21 cellular contexts compared by ENCODE assay signal in the genomic region with DNA sequence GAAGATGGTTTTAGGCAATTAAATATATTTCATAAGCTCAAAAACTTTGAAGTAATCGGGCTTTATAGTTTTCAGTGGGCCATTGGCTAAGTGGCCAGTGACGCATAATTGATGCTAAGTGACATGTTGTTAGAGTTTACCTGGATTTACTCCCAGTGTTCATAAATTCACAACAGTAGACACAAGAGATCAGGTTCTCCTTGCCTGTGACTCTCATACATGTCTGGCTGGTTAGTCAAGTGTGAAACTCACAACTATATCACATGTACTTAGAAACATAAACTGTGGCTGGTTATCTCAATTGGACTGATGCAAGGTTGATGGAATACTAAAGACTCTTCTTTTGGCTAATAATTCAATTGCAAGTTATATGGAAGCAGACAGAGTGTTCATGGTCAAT. TPM values are rescaled to one million over a fixed set of nuclear protein-coding genes. Genes with fewer than 3 reads are reported as not detected.
A peak's percentile ranks its signal among the peaks of the same experiment; 100 is the strongest.
DNase-seq lines count a peak whose midpoint lies in the region; ATAC-seq, FAIRE-seq and TF ChIP-seq lines count a peak whose summit lies in the region.
"Had no signal": no experiment of that assay in that cellular context is flagged by ENCODE, and none has a peak within 500 bp of the region (broad histone marks: within the 10 kb centered on the region; RNA-seq: fewer than 3 reads in every experiment).

No MANE protein-coding gene starts in this region.

- in situ Hi-C loops in G401 (cut with HindIII; ENCODE audit: low sequenced_read_pairs) (no loop called here), K562 (cut with MboI) (no loop called here)

- FAIRE-seq in K562 (lab: Jason Lieb, UNC) = no peak
- FAIRE-seq: A549, D721Med, GM19239 had no signal

- no peak for ATAC-seq in K562
- no peak for ATAC-seq in HG03565 (IDR thresholded peaks at IDR 0.05; ENCODE audit: unreplicated experiment)
- ATAC-seq: A549; CD8-positive, alpha-beta T cell had no signal

- no peaks in the 10 kb centered on the region for H3K9me3 ChIP-seq in K562 (replicated peaks; ENCODE audit: control insufficient read depth, insufficient read depth, low read depth, low read length)
- H3K9me3 ChIP-seq: A549, BE2C had no signal

- peak; percentile 14 for DNase-seq in G401 (ENCODE audit: low spot score)
- peak; percentile 19 for DNase-seq in NCI-H2029 (lab: John Stamatoyannopoulos, UW)
- no peak for DNase-seq in K562 (ENCODE audit: extremely low read depth in 1 of 4, low spot score in 3 of 4)
- DNase-seq in left kidney (ENCODE audit: low read depth, low spot score) = peak; percentile 73
- no peak for DNase-seq in stimulated activated CD4-positive, alpha-beta T cell treated with anti-CD3 and anti-CD28 coated beads, Interleukin-1b, Interleukin-23, amount 100 ng/mL, for 48 hours
- DNase-seq in posterior vena cava (ENCODE audit: low spot score) = no peak
- DNase-seq in iPS-NIHi11 (ENCODE audit: low spot score) = no peak
- DNase-seq: BE2C; CD8-positive, alpha-beta T cell; COR-L47; DND-41; GF-D8; GOT3; H9 had no signal

- TF ChIP-seq EP300 in K562 (IDR thresholded peaks at IDR 0.05; ENCODE audit: low read length) = no peak

- no peak for TF ChIP-seq RAD21 in K562 (CRISPR knock-in tag; conservative IDR thresholded peaks at IDR 0.05 in 1 of 2, IDR thresholded peaks at IDR 0.05 in 1 of 2)

- POLR2A ChIA-PET in K562 (lab: Yijun Ruan, JAX) = no interaction called here

- no peaks in the 10 kb centered on the region for H4K20me1 ChIP-seq in K562 (replicated peaks; ENCODE audit: control insufficient read depth, insufficient read depth, low read length)

- intact Hi-C loops in K562 (cut with micrococcal nuclease) (no loop called here), posterior vena cava (cut with DNase I) (no loop called here)

- CTCF ChIA-PET in K562 (lab: Yijun Ruan, JAX; ENCODE audit: low intra/inter-chr PET ratio) = no interaction called here

- BruUV-seq in K562 (replicated peaks; lab: Mats Ljungman, UMichigan) = no TSS peak

- no peak overlapping the region for H2AFZ ChIP-seq in K562 (ENCODE audit: low read depth, low read length)

- no peak overlapping the region for H3K9ac ChIP-seq in K562 (ENCODE audit: insufficient read depth in 1 of 2, low read depth in 2 of 2, low read length in 2 of 2)

- H3K9me1 ChIP-seq in K562 (ENCODE audit: control insufficient read depth, insufficient read depth, low read length) = no peaks in the 10 kb centered on the region

- TF ChIP-seq CTCF in K562 (IDR thresholded peaks at IDR 0.05 in 2 of 3, conservative IDR thresholded peaks at IDR 0.05 in 1 of 3; ENCODE audit: insufficient read depth in 2 of 3, low read depth in 1 of 3, low read length in 3 of 3) = no peak

- no peak for TF ChIP-seq POLR2A in K562 (conservative IDR thresholded peaks at IDR 0.05)

- H3K27me3 ChIP-seq in K562 (ENCODE audit: control insufficient read depth in 2 of 2, insufficient read depth in 2 of 2, low read length in 2 of 2) = no peaks in the 10 kb centered on the region; a peak in 1 of 5 replicates
- H3K27me3 ChIP-seq: BE2C had no signal

- H3K27ac ChIP-seq in K562 (ENCODE audit: extremely low read depth, low read depth, low read length) = no peak overlapping the region
- H3K27ac ChIP-seq: A549 had no signal

- H3K4me1 ChIP-seq in K562 (replicated peaks in 1 of 2; ENCODE audit: control insufficient read depth in 2 of 2, insufficient read depth in 2 of 2, low read length in 2 of 2) = peaks cover 0 to 6% of the 10 kb centered on the region in 2 experiments; a peak in 2 of 5 replicates
- H3K4me1 ChIP-seq: A549 had no signal

- 43% methylated on average over 2 of the region's 2 CpGs for WGBS in K562 (ENCODE audit: insufficient coverage, low coverage, missing lambda C conversion rate)

- H3K4me2 ChIP-seq in K562 (ENCODE audit: insufficient read depth, low read length) = no peak overlapping the region
- H3K4me2 ChIP-seq: A549 had no signal

- H3K79me2 ChIP-seq in K562 (ENCODE audit: control insufficient read depth, insufficient read depth, low read length) = no peaks in the 10 kb centered on the region

- H3K36me3 ChIP-seq in K562 (ENCODE audit: control insufficient read depth, insufficient read depth, low read length) = no peaks in the 10 kb centered on the region
- H3K36me3 ChIP-seq: BE2C had no signal

- no peak overlapping the region for H3K4me3 ChIP-seq in K562
- H3K4me3 ChIP-seq: A549 had no signal

TF ChIP-seq in K562, 482 proteins besides CTCF, POLR2A, EP300 and RAD21:
- TF ChIP-seq ELF2 (CRISPR knock-in tag; IDR thresholded peaks at IDR 0.05) (0 out of 2 replicates have a peak, but pooled peaks have one; percentile 49), ZBTB1 (CRISPR knock-in tag; IDR thresholded peaks at IDR 0.05; ENCODE audit: borderline replicate concordance, low read depth) (no peak), ZNF175 (CRISPR knock-in tag; IDR thresholded peaks at IDR 0.05; ENCODE audit: low read depth) (0 out of 2 replicates have a peak, but pooled peaks have one; percentile 14), SMAD3 (CRISPR knock-in tag; conservative IDR thresholded peaks at IDR 0.05) (no peak), ZNF589 (CRISPR knock-in tag; IDR thresholded peaks at IDR 0.05; ENCODE audit: low read depth) (peak; percentile 77; the same call in 1 of the 2 replicates), HMBOX1 (IDR thresholded peaks at IDR 0.05) (peak; percentile 42; the same call in 1 of the 2 replicates)
TF ChIP-seq in K562: peak in this region for 4.

RNA-seq across cellular contexts. Expression of gene ASB15, which starts 26.2 kb away (rescaled TPM):
- not detected in 2 replicates for total RNA-seq in G401 (2014; rRNA removed; shearing (Covaris generic))
- total RNA-seq in K562 (2011; cell fraction: chromatin; rRNA removed; ENCODE audit: low replicate concordance) = not detected in 2 replicates
- not detected in 2 replicates for total RNA-seq in K562 (2011; cell fraction: nucleolus; rRNA removed)
- not detected in 2 replicates for total RNA-seq in K562 (2011; cell fraction: nucleoplasm; rRNA removed)
- total RNA-seq in K562 (2014; rRNA removed) (not detected in 2 replicates), K562 (2014; rRNA removed; fragmentation: Illumina TruSeq; extraction: Trizol) (0.03 TPM in 1 of 2 replicates, not detected in the other), K562 (2015; rRNA removed; fragmentation: Illumina TruSeq; extraction: Trizol) (0.04 and 0.19 TPM in 2 replicates), K562 (2021) (0.04 TPM in 1 of 2 replicates, not detected in the other), posterior vena cava (not detected)
- polyA plus RNA-seq in K562 (2011; rRNA removed) (not detected in 2 replicates), K562 (2014; fragmentation: Illumina TruSeq; extraction: Trizol) (0.03 and 0.04 TPM in 2 replicates), K562 (2014; fragmentation: Nextera tagmentation; extraction: Ambion mirVana) (under 1 TPM; 0.03 to 0.14 TPM), K562 (2014; rRNA removed) (0.11 and 0.12 TPM in 2 replicates)
- polyA plus RNA-seq in K562 (2011; cell fraction: cytosol; rRNA removed) = not detected in 2 replicates
- polyA plus RNA-seq in K562 (2011; cell fraction: nucleus; rRNA removed) = not detected in 2 replicates
- polyA plus RNA-seq in K562 (2012) = 0.09 and 1.3 TPM in 2 replicates
- polyA minus RNA-seq in K562 (2011; rRNA and poly(A)+ RNA removed) = not detected in 2 replicates
- not detected in 2 replicates for polyA minus RNA-seq in K562 (2011; cell fraction: cytosol; rRNA and poly(A)+ RNA removed)
- not detected in 2 replicates for polyA minus RNA-seq in K562 (2011; cell fraction: nucleus; rRNA and poly(A)+ RNA removed)
- total RNA-seq: CD8-positive, alpha-beta T cell; H9; HT1080 had no signal
- polyA plus RNA-seq: A549, AG04450, CD14-positive monocyte had no signal

RNA-seq across cellular contexts. Expression of gene LMOD2, which starts 27.8 kb away (rescaled TPM):
- total RNA-seq in G401 (2014; rRNA removed; shearing (Covaris generic)) = not detected in 2 replicates
- total RNA-seq in K562 (2011; cell fraction: chromatin; rRNA removed; ENCODE audit: low replicate concordance) = not detected in 2 replicates
- not detected in 2 replicates for total RNA-seq in K562 (2011; cell fraction: nucleolus; rRNA removed)
- not detected in 2 replicates for total RNA-seq in K562 (2011; cell fraction: nucleoplasm; rRNA removed)
- total RNA-seq in K562 (2014; rRNA removed) = not detected in 2 replicates
- total RNA-seq in K562 (2014; rRNA removed; fragmentation: Illumina TruSeq; extraction: Trizol) = not detected in 2 replicates
- not detected in 2 replicates for total RNA-seq in K562 (2015; rRNA removed; fragmentation: Illumina TruSeq; extraction: Trizol)
- total RNA-seq in K562 (2021) = 0.13 TPM in 1 of 2 replicates, not detected in the other
- polyA plus RNA-seq in K562 (2011; rRNA removed) = not detected in 2 replicates
- not detected in 2 replicates for polyA plus RNA-seq in K562 (2011; cell fraction: cytosol; rRNA removed)
- polyA plus RNA-seq in K562 (2011; cell fraction: nucleus; rRNA removed) = not detected in 2 replicates
- polyA plus RNA-seq in K562 (2012) = 0.08 TPM in 2 replicates
- polyA plus RNA-seq in K562 (2014; fragmentation: Illumina TruSeq; extraction: Trizol) = not detected in 2 replicates
- under 1 TPM in 1 of 2 experiments, not detected in 1; 0.04 TPM for polyA plus RNA-seq in K562 (2014; fragmentation: Nextera tagmentation; extraction: Ambion mirVana)
- polyA plus RNA-seq in K562 (2014; rRNA removed) = not detected in 2 replicates
- polyA minus RNA-seq in K562 (2011; rRNA and poly(A)+ RNA removed) = not detected in 2 replicates
- not detected in 2 replicates for polyA minus RNA-seq in K562 (2011; cell fraction: cytosol; rRNA and poly(A)+ RNA removed)
- polyA minus RNA-seq in K562 (2011; cell fraction: nucleus; rRNA and poly(A)+ RNA removed) = not detected in 2 replicates
- total RNA-seq in posterior vena cava = not detected
- total RNA-seq: CD8-positive, alpha-beta T cell; H9; HT1080 had no signal
- polyA plus RNA-seq: A549, AG04450 had no signal

Comparison
In these comparisons a context has a peak if more than half of its experiments do, and no peak if none do; other contexts are left out.
1. DNase-seq: peak in G401 (single experiment), NCI-H2029 (single experiment) and left kidney (single experiment); none in K562 (0 of 4), stimulated activated CD4-positive, alpha-beta T cell treated with anti-CD3 and anti-CD28 coated beads, Interleukin-1b, Interleukin-23, amount 100 ng/mL, for 48 hours (single experiment), posterior vena cava (single experiment) and iPS-NIHi11 (single experiment).